In genomic region chr2:37982147-37982582, GRCh38 we compare ENCODE assay signal across 8 cellular contexts. TPM values are rescaled to one million over a fixed set of nuclear protein-coding genes. Genes with fewer than 3 reads are reported as not detected.
A peak's percentile ranks its signal among the peaks of the same experiment; 100 is the strongest.
DNase-seq lines count a peak whose midpoint lies in the region; ATAC-seq, FAIRE-seq and TF ChIP-seq lines count a peak whose summit lies in the region.

No MANE protein-coding gene starts in this region.

- H3K4me1 Mint-ChIP-seq in endothelial cell (ENCODE audit: unreplicated experiment), result peaks cover 11% of the 10 kb centered on the region

- peaks cover 2% of the 10 kb centered on the region for H3K27me3 Mint-ChIP-seq in endothelial cell (ENCODE audit: unreplicated experiment)

- FAIRE-seq in GM12891 (lab: Jason Lieb, UNC), result peak; percentile 47

- no peak for ATAC-seq in HG02610 (IDR thresholded peaks at IDR 0.05; ENCODE audit: unreplicated experiment)

- H3K4me3 Mint-ChIP-seq in endothelial cell (ENCODE audit: unreplicated experiment), result no peak overlapping the region

- in situ Hi-C loops in ACHN (cut with HindIII; ENCODE audit: low pct_ligation_motif_present, low pct_unique_long_range_greater_than_20kb, low sequenced_read_pairs), result no loop called here

- H3K4me3 ChIP-seq in muscle layer of duodenum (ENCODE audit: low read depth in 1 of 2, low read length in 2 of 2), result peak overlapping the region; percentile 37 to 40

- DNase-seq in ACHN (peak; percentile 78), GM12891 (ENCODE audit: insufficient read length, low spot score) (no peak), NCI-H345 treated with DMSO at 0.1 percent for 48 hours (lab: John Stamatoyannopoulos, UW; ENCODE audit: unreplicated experiment) (peak; percentile 74), endothelial cell (ENCODE audit: low spot score) (peak; percentile 72)
- DNase-seq in activated CD8-positive, alpha-beta memory T cell treated with anti-CD3 and anti-CD28 coated beads for 24 hours, result peak; percentile 85
- peak; percentile 21 to 31 for DNase-seq in stimulated activated CD8-positive, alpha-beta memory T cell treated with anti-CD3 and anti-CD28 coated beads, Interleukin-7, amount 100 ng/mL, for 4 hours (ENCODE audit: low read depth in 2 of 2)

- H3K27ac ChIP-seq in muscle layer of duodenum (ENCODE audit: low read length), result no peak overlapping the region

- H3K27ac Mint-ChIP-seq in endothelial cell (ENCODE audit: unreplicated experiment), result no peak overlapping the region

- H3K36me3 ChIP-seq in muscle layer of duodenum (ENCODE audit: control insufficient read depth in 1 of 2, insufficient read depth in 2 of 2, low read length in 2 of 2), result no peaks in the 10 kb centered on the region

- H3K9me3 Mint-ChIP-seq in endothelial cell (ENCODE audit: unreplicated experiment), result no peaks in the 10 kb centered on the region

- peak; percentile 96 for TF ChIP-seq CTCF in endothelial cell (IDR thresholded peaks at IDR 0.05; ENCODE audit: unreplicated experiment)

- no peaks in the 10 kb centered on the region for H3K9me3 ChIP-seq in muscle layer of duodenum (ENCODE audit: control insufficient read depth in 1 of 2, low read length in 2 of 2)

- TF ChIP-seq POLR2A in GM12891 (IDR thresholded peaks at IDR 0.05; ENCODE audit: low read depth, low read length), result no peak

- H3K4me1 ChIP-seq in muscle layer of duodenum (ENCODE audit: control insufficient read depth in 1 of 2, insufficient read depth in 2 of 2, low read length in 2 of 2), result no peaks in the 10 kb centered on the region

- no peaks in the 10 kb centered on the region for H3K27me3 ChIP-seq in muscle layer of duodenum (ENCODE audit: low read depth, low read length)

- H3K36me3 Mint-ChIP-seq in endothelial cell (ENCODE audit: low read depth, unreplicated experiment), result no peaks in the 10 kb centered on the region

TF ChIP-seq in GM12891, 5 proteins besides CTCF, POLR2A, EP300 and RAD21:
- no peak for TF ChIP-seq POU2F2 (IDR thresholded peaks at IDR 0.05; ENCODE audit: low read depth, low read length)
- no peak for TF ChIP-seq PAX5 (IDR thresholded peaks at IDR 0.05; ENCODE audit: insufficient read depth, low read length, severe bottlenecking)
- peak; percentile 46 for TF ChIP-seq SPI1 (IDR thresholded peaks at IDR 0.05; ENCODE audit: low read depth, low read length)
- TF ChIP-seq POLR2AphosphoS5 (IDR thresholded peaks at IDR 0.05; ENCODE audit: low read depth, low read length), result no peak
- no peak for TF ChIP-seq TAF1 (IDR thresholded peaks at IDR 0.05; ENCODE audit: low read depth, low read length)
TF ChIP-seq in GM12891: peak in this region for 1.

RNA-seq across cellular contexts. Expression of gene RMDN2, which starts 57.1 kb away (rescaled TPM):
- 10.3 TPM for polyA plus RNA-seq in GM12891 (2012; ENCODE audit: low read depth, missing spikeins)
- 2.5 TPM for total RNA-seq in endothelial cell (ENCODE audit: unreplicated experiment)
